ENCODE assay signal across 21 cellular contexts in the genomic region with DNA sequence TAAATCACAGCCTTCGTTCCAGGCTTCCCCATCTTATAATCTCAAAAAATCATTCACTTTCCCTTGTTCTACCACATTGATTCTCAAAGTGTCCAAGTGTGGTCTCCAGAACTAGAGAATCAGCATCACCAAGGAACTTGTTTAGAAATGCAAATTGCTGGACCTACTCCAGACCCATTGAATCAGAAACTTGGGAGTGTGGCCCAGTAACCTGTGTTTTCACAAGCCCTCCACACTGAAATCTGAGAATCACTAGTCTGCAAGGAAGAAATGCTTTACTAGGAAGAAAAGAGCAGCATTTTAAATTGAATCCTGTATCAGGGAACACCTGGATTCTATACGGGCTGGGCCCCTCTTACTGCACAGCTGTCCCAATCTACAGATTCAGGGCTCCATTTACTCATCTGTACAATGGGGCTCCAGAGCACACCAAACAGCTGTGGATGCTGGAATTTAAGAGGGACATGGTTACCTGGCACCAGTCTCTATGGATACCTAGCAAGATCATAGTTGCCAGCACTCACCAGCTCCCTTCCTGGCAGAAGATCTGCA. TPM values are rescaled to one million over a fixed set of nuclear protein-coding genes. Genes with fewer than 3 reads are reported as not detected.
A peak's percentile ranks its signal among the peaks of the same experiment; 100 is the strongest.
DNase-seq lines count a peak whose midpoint lies in the region; TF ChIP-seq lines count a peak whose summit lies in the region.
"Had no signal": no experiment of that assay in that cellular context is flagged by ENCODE, and none has a peak within 500 bp of the region (broad histone marks: within the 10 kb centered on the region; RNA-seq: fewer than 3 reads in every experiment).

No MANE protein-coding gene starts in this region.

- no peaks in the 10 kb centered on the region for H3F3A ChIP-seq in GM23248 (ENCODE audit: insufficient read depth)

- H3K36me3 Mint-ChIP-seq in brain, result no peaks in the 10 kb centered on the region

- peaks cover 84% of the 10 kb centered on the region for H3K27me3 ChIP-seq in GM23248 (replicated peaks; ENCODE audit: insufficient read depth)
- H3K27me3 ChIP-seq in neuronal stem cell (ENCODE audit: control insufficient read depth in 3 of 3, insufficient read depth in 3 of 3, low read depth in 1 of 3, low read length in 3 of 3), result peaks cover 11 to 63% (median 40%) of the 10 kb centered on the region in 3 experiments
- H3K27me3 ChIP-seq: SJCRH30 had no signal

- DNase-seq in NCI-H1105 (lab: John Stamatoyannopoulos, UW), result peak; percentile 28
- DNase-seq in NCI-H1105 treated with DMSO at 0.1 percent for 48 hours (lab: John Stamatoyannopoulos, UW), result no peak
- DNase-seq in GM23248, result peak; percentile 14
- peak; percentile 38 for DNase-seq in midbrain (lab: John Stamatoyannopoulos, UW)
- DNase-seq in neuronal stem cell (ENCODE audit: low spot score), result no peak
- DNase-seq in NCI-H2107 (lab: John Stamatoyannopoulos, UW), result no peak
- DNase-seq in NK-92 (lab: John Stamatoyannopoulos, UW; ENCODE audit: unreplicated experiment), result no peak
- DNase-seq: 8988T; activated CD4-positive, CD25-positive, alpha-beta regulatory T cell; activated CD8-positive, alpha-beta memory T cell treated with anti-CD3 and anti-CD28 coated beads, Interleukin-2, amount 10 ng/mL, durations not matched to agents 7 days and 5 days; activated T-cell treated with anti-CD3 and anti-CD28 coated beads, Interleukin-2, amount 50 U/mL, for 48 hours; brain microvascular endothelial cell; Kasumi-1; mammary epithelial cell; NCI-H187; Peyer's patch; SJCRH30; stimulated activated naive B cell treated with anti-CD40 and anti-IgM and Interleukin-4, amounts not matched to agents 10 μg/mL and 1 μg/mL and 100 μg/mL, for 72 hours had no signal

- in situ Hi-C loops in GM23248 (cut with MboI), result no loop called here

- TF ChIP-seq CTCF in brain (conservative IDR thresholded peaks at IDR 0.05), result no peak

- H2AFZ ChIP-seq in GM23248 (no peak overlapping the region), neuronal stem cell (ENCODE audit: low read length) (no peak overlapping the region)

- H3K9me3 ChIP-seq in GM23248 (ENCODE audit: low read depth) (no peaks in the 10 kb centered on the region), neuronal stem cell (replicated peaks in 1 of 2; ENCODE audit: control insufficient read depth in 2 of 2, insufficient read depth in 1 of 2, low read depth in 1 of 2, low read length in 2 of 2) (no peaks in the 10 kb centered on the region)
- H3K9me3 ChIP-seq: Peyer's patch, SJCRH30 had no signal

- H3K4me2 ChIP-seq in GM23248 (ENCODE audit: unreplicated experiment) (no peak overlapping the region), neuronal stem cell (ENCODE audit: insufficient read depth, low read length, poor library complexity, severe bottlenecking) (no peak overlapping the region)

- H3K79me2 ChIP-seq in GM23248 (ENCODE audit: insufficient read depth), result no peaks in the 10 kb centered on the region

- H3K23ac ChIP-seq in neuronal stem cell (ENCODE audit: low read depth, low read length, poor library complexity), result no peak overlapping the region

- no peak overlapping the region for H3K18ac ChIP-seq in neuronal stem cell (ENCODE audit: low read length)

- H3K14ac ChIP-seq in neuronal stem cell (ENCODE audit: low read length), result no peak overlapping the region

- H3K4me1 Mint-ChIP-seq in brain, result peaks cover 25% of the 10 kb centered on the region

- H3K9me3 Mint-ChIP-seq in brain, result peaks cover 0 to 5% (median 0%) of the 10 kb centered on the region in 5 experiments
- H3K9me3 Mint-ChIP-seq: stimulated activated naive B cell treated with anti-CD40 and anti-IgM and Interleukin-4, amounts not matched to agents 10 μg/mL and 1 μg/mL and 100 μg/mL, for 72 hours had no signal

- H2BK15ac ChIP-seq in neuronal stem cell (ENCODE audit: low read length), result no peak overlapping the region

- H3K27ac Mint-ChIP-seq in brain, result peak overlapping the region in 3 of 5 experiments; percentile 16 to 45 (median 34)
- H3K27ac Mint-ChIP-seq: activated CD8-positive, alpha-beta memory T cell treated with anti-CD3 and anti-CD28 coated beads, Interleukin-2, amount 10 ng/mL, durations not matched to agents 7 days and 5 days; progenitor cell of endocrine pancreas; stimulated activated naive B cell treated with anti-CD40 and anti-IgM and Interleukin-4, amounts not matched to agents 10 μg/mL and 1 μg/mL and 100 μg/mL, for 72 hours had no signal

- WGBS in GM23248 (ENCODE audit: low coverage in 1 of 2, low lambda C conversion rate in 2 of 2, missing lambda C conversion rate in 2 of 2), 2 experiments, result 55 to 66% methylated on average over 2 of the region's 2 CpGs
- WGBS in neuronal stem cell (ENCODE audit: extremely low coverage in 2 of 2, insufficient read length in 2 of 2, insufficient replicate concordance in 1 of 2), 2 donors, result no CpG with 5 or more reads among the region's 2 CpGs

- H3K27ac ChIP-seq in GM23248, result no peak overlapping the region
- H3K27ac ChIP-seq in neuronal stem cell (replicated peaks; ENCODE audit: low read length), result no peak overlapping the region
- H3K27ac ChIP-seq: brain microvascular endothelial cell, Peyer's patch, SJCRH30 had no signal

- H3K4me1 ChIP-seq in GM23248 (ENCODE audit: insufficient read depth) (peaks cover 8% of the 10 kb centered on the region), neuronal stem cell (ENCODE audit: control insufficient read depth in 2 of 2, insufficient read depth in 1 of 2, low read depth in 1 of 2, low read length in 2 of 2) (peaks cover 7 to 19% of the 10 kb centered on the region in 2 donors)
- H3K4me1 ChIP-seq: SJCRH30 had no signal

- H3K36me3 ChIP-seq in GM23248 (ENCODE audit: low read depth), result no peaks in the 10 kb centered on the region
- H3K36me3 ChIP-seq in neuronal stem cell (replicated peaks in 1 of 2; ENCODE audit: control insufficient read depth in 2 of 2, insufficient read depth in 2 of 2, low read length in 2 of 2), result no peaks in the 10 kb centered on the region
- H3K36me3 ChIP-seq: brain microvascular endothelial cell, Peyer's patch, SJCRH30 had no signal

- no peak overlapping the region for H4K91ac ChIP-seq in neuronal stem cell (ENCODE audit: low read depth, low read length, poor library complexity)

- H4K20me1 ChIP-seq in GM23248 (ENCODE audit: insufficient read depth), result no peaks in the 10 kb centered on the region

- H4K8ac ChIP-seq in neuronal stem cell (ENCODE audit: low read depth, low read length), result no peak overlapping the region

- H3K9me2 ChIP-seq in GM23248 (ENCODE audit: insufficient read depth), result no peaks in the 10 kb centered on the region

- H3K4ac ChIP-seq in neuronal stem cell (ENCODE audit: low read length), result no peak overlapping the region

- H3K4me3 ChIP-seq in GM23248, result no peak overlapping the region
- no peak overlapping the region for H3K4me3 ChIP-seq in neuronal stem cell (ENCODE audit: low read length in 2 of 2)
- H3K4me3 ChIP-seq: Peyer's patch, SJCRH30 had no signal

- no peaks in the 10 kb centered on the region for H3K79me1 ChIP-seq in neuronal stem cell (ENCODE audit: low read depth, low read length)

- H2AK5ac ChIP-seq in neuronal stem cell (ENCODE audit: low read depth, low read length), result no peak overlapping the region

- no peak overlapping the region for H2BK5ac ChIP-seq in neuronal stem cell (ENCODE audit: low read length)

- H3K9ac ChIP-seq in GM23248, result no peak overlapping the region
- H3K9ac ChIP-seq in neuronal stem cell (ENCODE audit: low read depth, low read length, poor library complexity), result no peak overlapping the region

- no peak overlapping the region for H2BK12ac ChIP-seq in neuronal stem cell (ENCODE audit: low read length)

- H2BK120ac ChIP-seq in neuronal stem cell (ENCODE audit: low read depth, low read length), result no peak overlapping the region

- H3K4me3 Mint-ChIP-seq in brain, result peak overlapping the region in 3 of 5 experiments; percentile 17 to 74 (median 42)
- H3K4me3 Mint-ChIP-seq: activated CD8-positive, alpha-beta memory T cell treated with anti-CD3 and anti-CD28 coated beads, Interleukin-2, amount 10 ng/mL, durations not matched to agents 7 days and 5 days; stimulated activated naive B cell treated with anti-CD40 and anti-IgM and Interleukin-4, amounts not matched to agents 10 μg/mL and 1 μg/mL and 100 μg/mL, for 72 hours had no signal

- H3K27me3 Mint-ChIP-seq in brain, result peaks cover 72% of the 10 kb centered on the region

RNA-seq across cellular contexts. Expression of a gene that starts 3.9 kb away (rescaled TPM):
- not detected in 2 replicates for total RNA-seq in GM23248 (2014; rRNA removed; shearing (Covaris generic))
- polyA plus RNA-seq in GM23248 (2016; fragmentation: Nextera tagmentation; extraction: Ambion mirVana) (0.14 and 0.23 TPM in 2 replicates), brain (ENCODE audit: insufficient read depth, low read depth, low replicate concordance) (10.1 TPM)
- 0.32 TPM for polyA plus RNA-seq in neuronal stem cell (2013, experiment 1 of 2)
- 0.51 TPM for polyA plus RNA-seq in neuronal stem cell (2013, experiment 2 of 2)
- total RNA-seq: activated CD8-positive, alpha-beta memory T cell treated with anti-CD3 and anti-CD28 coated beads, Interleukin-2, amount 10 ng/mL, durations not matched to agents 7 days and 5 days; chondrocyte; mammary epithelial cell; Peyer's patch had no signal

RNA-seq across cellular contexts. Expression of a gene that starts 43.7 kb away (rescaled TPM):
- total RNA-seq in GM23248 (2014; rRNA removed; shearing (Covaris generic)), result 19.5 and 23.7 TPM in 2 replicates
- polyA plus RNA-seq in GM23248 (2016; fragmentation: Nextera tagmentation; extraction: Ambion mirVana) (12.2 and 15.6 TPM in 2 replicates), brain (ENCODE audit: insufficient read depth, low read depth, low replicate concordance) (16.2 TPM)
- polyA plus RNA-seq in neuronal stem cell (2013, experiment 1 of 2), result 7.7 TPM
- 7.9 TPM for polyA plus RNA-seq in neuronal stem cell (2013, experiment 2 of 2)

Comparison
In these comparisons a context has a peak if more than half of its experiments do, and no peak if none do; other contexts are left out.
1. DNase-seq: peak in NCI-H1105 (single experiment), GM23248 (single experiment) and midbrain (single experiment); none in NCI-H1105 treated with DMSO at 0.1 percent for 48 hours (single experiment), neuronal stem cell (single experiment), NCI-H2107 (single experiment) and NK-92 (single experiment).